11 cellular contexts compared by ENCODE assay signal in the genomic region with DNA sequence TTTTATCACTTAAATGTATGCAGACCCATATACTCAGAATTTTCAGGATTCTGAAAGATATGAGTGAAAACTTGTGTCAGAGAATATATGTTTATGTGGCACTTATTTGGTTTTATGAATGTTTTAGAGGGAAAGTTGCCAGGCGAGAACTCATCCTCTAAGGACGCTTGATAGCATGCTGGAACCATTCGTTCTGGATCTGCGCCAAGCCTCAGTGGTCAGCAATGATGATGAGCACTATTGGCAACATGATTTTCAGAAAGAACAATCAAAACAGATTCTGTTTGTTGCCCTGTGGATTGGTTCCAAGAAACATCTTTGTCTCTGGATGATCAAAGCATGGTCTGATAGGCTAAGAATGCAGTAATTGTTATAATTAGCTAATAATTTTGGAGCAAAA. TPM values are rescaled to one million over a fixed set of nuclear protein-coding genes. Genes with fewer than 3 reads are reported as not detected.
A peak's percentile ranks its signal among the peaks of the same experiment; 100 is the strongest.
DNase-seq lines count a peak whose midpoint lies in the region; ATAC-seq and TF ChIP-seq lines count a peak whose summit lies in the region.
"Had no signal": no experiment of that assay in that cellular context is flagged by ENCODE, and none has a peak within 500 bp of the region (broad histone marks: within the 10 kb centered on the region; RNA-seq: fewer than 3 reads in every experiment).

No MANE protein-coding gene starts in this region.

- no peaks in the 10 kb centered on the region for H3K36me3 Mint-ChIP-seq in chondrocyte (ENCODE audit: low read depth)
- H3K36me3 Mint-ChIP-seq: activated naive CD4-positive, alpha-beta T cell treated with anti-CD3 and anti-CD28 coated beads, Interleukin-2, amount 50 U/mL, for 72 hours had no signal

- no peaks in the 10 kb centered on the region for H3K36me3 ChIP-seq in suprapubic skin
- no peaks in the 10 kb centered on the region for H3K36me3 ChIP-seq in WERI-Rb-1
- H3K36me3 ChIP-seq: upper lobe of right lung had no signal

- DNase-seq in AG20443 (ENCODE audit: low spot score) (peak; percentile 59), M059J (ENCODE audit: low read depth) (peak; percentile 89), chondrocyte (ENCODE audit: low spot score) (no peak), kidney tubule cell (ENCODE audit: low spot score) (peak; percentile 62), suprapubic skin (ENCODE audit: low spot score in 2 of 2) (no peak), WERI-Rb-1 (no peak)
- no peak for DNase-seq in activated CD8-positive, alpha-beta memory T cell treated with anti-CD3 and anti-CD28 coated beads, Interleukin-2, amount 50 U/mL, for 4 hours
- DNase-seq: effector memory CD4-positive, alpha-beta T cell; upper lobe of right lung had no signal

- H3K27me3 ChIP-seq in suprapubic skin (no peaks in the 10 kb centered on the region), WERI-Rb-1 (ENCODE audit: insufficient read depth, low read depth, severe bottlenecking) (no peaks in the 10 kb centered on the region)
- H3K27me3 ChIP-seq: upper lobe of right lung had no signal

- TF ChIP-seq EP300 in suprapubic skin (IDR thresholded peaks at IDR 0.05): no peak

- TF ChIP-seq CTCF in chondrocyte (IDR thresholded peaks at IDR 0.05) (no peak), suprapubic skin (IDR thresholded peaks at IDR 0.05) (no peak), WERI-Rb-1 (IDR thresholded peaks at IDR 0.05; ENCODE audit: low read depth, low read length) (no peak)

- H3K9me3 ChIP-seq in suprapubic skin: no peaks in the 10 kb centered on the region
- no peaks in the 10 kb centered on the region for H3K9me3 ChIP-seq in WERI-Rb-1 (ENCODE audit: severe bottlenecking)
- H3K9me3 ChIP-seq: upper lobe of right lung had no signal

- H3K27ac Mint-ChIP-seq in chondrocyte (ENCODE audit: unreplicated experiment): peak overlapping the region; percentile 83
- H3K27ac Mint-ChIP-seq: activated naive CD4-positive, alpha-beta T cell treated with anti-CD3 and anti-CD28 coated beads, Interleukin-2, amount 50 U/mL, for 72 hours had no signal

- WGBS in suprapubic skin: 66% methylated on average over 4 of the region's 4 CpGs

- no peak overlapping the region for H3K4me3 Mint-ChIP-seq in chondrocyte (ENCODE audit: unreplicated experiment)

- peaks cover 6% of the 10 kb centered on the region for H3K4me1 ChIP-seq in suprapubic skin

- H3K4me1 Mint-ChIP-seq in chondrocyte (ENCODE audit: low read depth): peaks cover 30% of the 10 kb centered on the region

- TF ChIP-seq POLR2A in suprapubic skin (IDR thresholded peaks at IDR 0.05): no peak

- H3K9me3 Mint-ChIP-seq in chondrocyte (ENCODE audit: low read depth): no peaks in the 10 kb centered on the region
- H3K9me3 Mint-ChIP-seq: activated naive CD4-positive, alpha-beta T cell treated with anti-CD3 and anti-CD28 coated beads, Interleukin-2, amount 50 U/mL, for 72 hours had no signal

- ATAC-seq in HG03521 (IDR thresholded peaks at IDR 0.05; ENCODE audit: unreplicated experiment): no peak
- ATAC-seq: upper lobe of right lung had no signal

- H3K27ac ChIP-seq in suprapubic skin (no peak overlapping the region), WERI-Rb-1 (no peak overlapping the region)
- H3K27ac ChIP-seq: upper lobe of right lung had no signal

- no peaks in the 10 kb centered on the region for H3K27me3 Mint-ChIP-seq in chondrocyte (ENCODE audit: low read depth)

- H3K4me3 ChIP-seq in suprapubic skin (no peak overlapping the region), WERI-Rb-1 (ENCODE audit: low read depth, low read length) (no peak overlapping the region)
- H3K4me3 ChIP-seq: upper lobe of right lung had no signal

RNA-seq across cellular contexts. Expression of gene RAPGEF2, which starts 32.1 kb away (rescaled TPM):
- 12.1 and 21.4 TPM in 2 replicates for total RNA-seq in M059J (2014; rRNA removed; shearing (Covaris generic))
- total RNA-seq in chondrocyte: 31.0 to 40.1 TPM (median 37.3 TPM) in 3 replicates
- total RNA-seq in suprapubic skin: 10 to 100 TPM; 31.3 to 62.4 (median 43.5) TPM

Comparison
In these comparisons a context has a peak if more than half of its experiments do, and no peak if none do; other contexts are left out.
1. DNase-seq: peak in AG20443 (single experiment), M059J (single experiment) and kidney tubule cell (single experiment); none in chondrocyte (single experiment), suprapubic skin (0 of 2), activated CD8-positive, alpha-beta memory T cell treated with anti-CD3 and anti-CD28 coated beads, Interleukin-2, amount 50 U/mL, for 4 hours (single experiment) and WERI-Rb-1 (single experiment).